Comparison of ENCODE assay signal across 1 cellular context in genomic region chr6:31559958-31560696, GRCh38.
TF ChIP-seq lines count a peak whose summit lies in the region.

No MANE protein-coding gene starts in this region.

TF ChIP-seq in K562, 482 proteins besides CTCF, POLR2A, EP300 and RAD21 (continued from another document and continues in another):
- TF ChIP-seq NCOR1 (IDR thresholded peaks at IDR 0.05) (peak; percentile 82), ZNF445 (CRISPR knock-in tag; IDR thresholded peaks at IDR 0.05; ENCODE audit: low read depth) (no peak), TAF15 (IDR thresholded peaks at IDR 0.05; ENCODE audit: low read depth, low read length) (no peak), ZSCAN29 (IDR thresholded peaks at IDR 0.05) (no peak), TCF7 (IDR thresholded peaks at IDR 0.05; ENCODE audit: borderline replicate concordance) (no peak), ARID2 (IDR thresholded peaks at IDR 0.05) (no peak), ZNF3 (CRISPR knock-in tag; IDR thresholded peaks at IDR 0.05) (no peak), BCL6 (CRISPR knock-in tag; IDR thresholded peaks at IDR 0.05) (no peak), DMBX1 (CRISPR knock-in tag; IDR thresholded peaks at IDR 0.05; ENCODE audit: borderline replicate concordance) (peak; percentile 66), SP2 (IDR thresholded peaks at IDR 0.05; ENCODE audit: extremely low read depth, low read depth, low read length, poor library complexity, severe bottlenecking) (no peak), ZNF785 (CRISPR knock-in tag; IDR thresholded peaks at IDR 0.05) (no peak), DEAF1 (CRISPR knock-in tag; IDR thresholded peaks at IDR 0.05) (no peak), TGIF2 (CRISPR knock-in tag; IDR thresholded peaks at IDR 0.05) (no peak), PCBP2 (IDR thresholded peaks at IDR 0.05; ENCODE audit: low read depth, low read length, poor library complexity, severe bottlenecking) (no peak), PHB2 (IDR thresholded peaks at IDR 0.05; ENCODE audit: low read depth) (no peak), CHD7 (IDR thresholded peaks at IDR 0.05; ENCODE audit: low read depth, low read length) (no peak), RREB1 (CRISPR knock-in tag; IDR thresholded peaks at IDR 0.05) (no peak), DPF2 (IDR thresholded peaks at IDR 0.05) (peak; percentile 79), ZNF436 (CRISPR knock-in tag; IDR thresholded peaks at IDR 0.05) (no peak), EZH2 (IDR thresholded peaks at IDR 0.05; ENCODE audit: borderline replicate concordance, low read depth, low read length) (no peak), NCOA6 (IDR thresholded peaks at IDR 0.05) (peak; percentile 32; the same call in 1 of the 2 replicates), CUX1 (CRISPR knock-in tag; IDR thresholded peaks at IDR 0.05) (no peak), NR1H2 (CRISPR knock-in tag; IDR thresholded peaks at IDR 0.05) (no peak), ZNF134 (CRISPR knock-in tag; conservative IDR thresholded peaks at IDR 0.05) (no peak), PRPF4 (IDR thresholded peaks at IDR 0.05; ENCODE audit: insufficient read depth, low read depth, low read length, poor library complexity, severe bottlenecking) (no peak), BHLHE40 (IDR thresholded peaks at IDR 0.05; ENCODE audit: low read length) (peak; percentile 75), ZNF586 (CRISPR knock-in tag; conservative IDR thresholded peaks at IDR 0.05) (no peak), RFX1 (IDR thresholded peaks at IDR 0.05) (no peak), ZNF124 (CRISPR knock-in tag; IDR thresholded peaks at IDR 0.05) (no peak), ZBTB8A (IDR thresholded peaks at IDR 0.05; ENCODE audit: partially characterized antibody) (no peak), MAFG (tag; conservative IDR thresholded peaks at IDR 0.05) (no peak), SNRNP70 (optimal IDR thresholded peaks at IDR 0.05; ENCODE audit: low read depth, low read length) (no peak), ZNF212 (CRISPR knock-in tag; IDR thresholded peaks at IDR 0.05) (no peak)
